15 cellular contexts compared by ENCODE assay signal in the genomic region with DNA sequence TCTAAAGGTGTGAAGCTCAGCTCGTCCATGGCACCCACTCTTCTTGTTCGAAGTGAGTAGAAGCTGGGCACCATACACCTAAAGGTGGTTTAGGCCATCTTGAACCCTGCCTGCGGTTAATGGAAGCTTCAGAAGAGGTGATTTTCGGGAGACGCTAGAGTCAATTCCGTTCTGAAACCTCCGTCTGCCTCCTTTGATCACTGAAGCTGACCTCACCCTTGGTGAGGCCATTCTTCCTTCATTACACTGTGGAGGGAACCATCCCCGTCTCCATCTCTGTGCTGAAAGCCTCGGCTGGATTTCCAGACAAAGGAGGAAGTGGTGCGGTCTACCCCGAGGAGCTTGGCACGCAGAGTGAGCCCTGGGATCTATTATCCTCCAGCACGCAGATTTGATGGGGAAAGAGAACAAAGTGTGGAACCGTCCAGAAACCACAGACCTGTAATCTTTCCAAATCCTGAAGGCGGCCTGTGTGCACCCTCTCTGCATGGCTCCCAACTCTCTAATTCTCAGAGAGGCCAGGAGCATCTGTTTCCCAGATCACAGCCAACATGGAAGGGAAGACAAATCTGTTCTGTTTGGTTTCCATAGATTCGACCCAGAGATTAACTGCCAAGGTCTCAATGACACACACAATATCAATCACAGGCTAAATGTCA. TPM values are rescaled to one million over a fixed set of nuclear protein-coding genes. Genes with fewer than 3 reads are reported as not detected.
DNase-seq lines count a peak whose midpoint lies in the region; ATAC-seq and TF ChIP-seq lines count a peak whose summit lies in the region.
"Had no signal": no experiment of that assay in that cellular context is flagged by ENCODE, and none has a peak within 500 bp of the region (broad histone marks: within the 10 kb centered on the region; RNA-seq: fewer than 3 reads in every experiment).

No MANE protein-coding gene starts in this region.

- peaks cover under 1% of the 10 kb centered on the region for H3K27me3 Mint-ChIP-seq in glutamatergic neuron (ENCODE audit: unreplicated experiment)

- no peak for ATAC-seq in GM19455 (IDR thresholded peaks at IDR 0.05; ENCODE audit: unreplicated experiment)
- ATAC-seq: foreskin keratinocyte had no signal

- no peak overlapping the region for H3K9ac ChIP-seq in neuronal stem cell (ENCODE audit: low read depth, low read length, poor library complexity)

- H3K23ac ChIP-seq in neuronal stem cell (ENCODE audit: low read depth, low read length, poor library complexity), result no peak overlapping the region

- no peak overlapping the region for H3K27ac Mint-ChIP-seq in glutamatergic neuron (ENCODE audit: unreplicated experiment)

- H2AK5ac ChIP-seq in neuronal stem cell (ENCODE audit: low read depth, low read length), result no peak overlapping the region

- H2BK15ac ChIP-seq in neuronal stem cell (ENCODE audit: low read length), result no peak overlapping the region

- DNase-seq in Daoy (ENCODE audit: low read depth) (peak; percentile 26), NCI-H446 treated with DMSO at 0.1 percent for 48 hours (lab: John Stamatoyannopoulos, UW) (peak; percentile 85), cerebellar cortex (ENCODE audit: low spot score) (peak; percentile 73), neuronal stem cell (ENCODE audit: low spot score) (no peak), glutamatergic neuron (no peak), ascending aorta (ENCODE audit: low spot score in 2 of 2) (no peak), H4 (ENCODE audit: low spot score) (no peak)
- DNase-seq: brain microvascular endothelial cell, DMS53, foreskin keratinocyte, KG1, NCI-H526, small intestine had no signal

- no peak overlapping the region for H4K91ac ChIP-seq in neuronal stem cell (ENCODE audit: low read depth, low read length, poor library complexity)

- H3K27ac ChIP-seq in neuronal stem cell (replicated peaks; ENCODE audit: low read length) (no peak overlapping the region), ascending aorta (no peak overlapping the region)
- H3K27ac ChIP-seq: brain microvascular endothelial cell, foreskin keratinocyte had no signal

- peaks cover 3% of the 10 kb centered on the region for H3K9me3 Mint-ChIP-seq in glutamatergic neuron (ENCODE audit: unreplicated experiment)
- H3K9me3 Mint-ChIP-seq: T-helper 1 cell treated with Interleukin-12 subunit alpha and Interleukin-12 subunit beta and Interleukin-4 antibody, amounts not matched to agents 30 μg/mL and 1 μg/mL, for 36 hours had no signal

- no peak overlapping the region for H2BK12ac ChIP-seq in neuronal stem cell (ENCODE audit: low read length)

- H3K4ac ChIP-seq in neuronal stem cell (ENCODE audit: low read length), result no peak overlapping the region

- H3K27me3 ChIP-seq in neuronal stem cell (ENCODE audit: control insufficient read depth in 3 of 3, insufficient read depth in 3 of 3, low read depth in 1 of 3, low read length in 3 of 3) (no peaks in the 10 kb centered on the region), ascending aorta (no peaks in the 10 kb centered on the region)
- H3K27me3 ChIP-seq: brain microvascular endothelial cell, foreskin keratinocyte had no signal

- H3K36me3 ChIP-seq in neuronal stem cell (replicated peaks in 1 of 2; ENCODE audit: control insufficient read depth in 2 of 2, insufficient read depth in 2 of 2, low read length in 2 of 2) (no peaks in the 10 kb centered on the region), ascending aorta (no peaks in the 10 kb centered on the region)
- H3K36me3 ChIP-seq: brain microvascular endothelial cell had no signal

- WGBS in neuronal stem cell (ENCODE audit: extremely low coverage in 2 of 2, insufficient read length in 2 of 2, insufficient replicate concordance in 1 of 2), 2 donors, result no CpG with 5 or more reads among the region's 16 CpGs

- no peak overlapping the region for H3K4me2 ChIP-seq in neuronal stem cell (ENCODE audit: insufficient read depth, low read length, poor library complexity, severe bottlenecking)

- H3K4me1 ChIP-seq in neuronal stem cell (ENCODE audit: control insufficient read depth in 2 of 2, insufficient read depth in 1 of 2, low read depth in 1 of 2, low read length in 2 of 2) (peaks cover 0 to 5% of the 10 kb centered on the region in 2 donors), ascending aorta (no peaks in the 10 kb centered on the region)

- no peak overlapping the region for H2BK5ac ChIP-seq in neuronal stem cell (ENCODE audit: low read length)

- no peak overlapping the region for H3K4me3 ChIP-seq in neuronal stem cell (ENCODE audit: low read length in 2 of 2)
- H3K4me3 ChIP-seq in ascending aorta, result no peak overlapping the region

- H3K4me3 Mint-ChIP-seq in glutamatergic neuron (ENCODE audit: unreplicated experiment), result no peak overlapping the region
- H3K4me3 Mint-ChIP-seq: T-helper 1 cell treated with Interleukin-12 subunit alpha and Interleukin-12 subunit beta and Interleukin-4 antibody, amounts not matched to agents 30 μg/mL and 1 μg/mL, for 36 hours had no signal

- intact Hi-C loops in ascending aorta (cut with DNase I), result no loop called here

- H3K14ac ChIP-seq in neuronal stem cell (ENCODE audit: low read length), result no peak overlapping the region

- peaks cover 2% of the 10 kb centered on the region for H3K4me1 Mint-ChIP-seq in glutamatergic neuron (ENCODE audit: low read depth, unreplicated experiment)

- H3K79me1 ChIP-seq in neuronal stem cell (ENCODE audit: low read depth, low read length), result no peaks in the 10 kb centered on the region

- H3K18ac ChIP-seq in neuronal stem cell (ENCODE audit: low read length), result no peak overlapping the region

- H4K8ac ChIP-seq in neuronal stem cell (ENCODE audit: low read depth, low read length), result no peak overlapping the region

- H3K9me3 ChIP-seq in neuronal stem cell (replicated peaks in 1 of 2; ENCODE audit: control insufficient read depth in 2 of 2, insufficient read depth in 1 of 2, low read depth in 1 of 2, low read length in 2 of 2), result no peaks in the 10 kb centered on the region
- no peaks in the 10 kb centered on the region for H3K9me3 ChIP-seq in ascending aorta

- no peaks in the 10 kb centered on the region for H3K36me3 Mint-ChIP-seq in glutamatergic neuron (ENCODE audit: unreplicated experiment)

- TF ChIP-seq CTCF in glutamatergic neuron (IDR thresholded peaks at IDR 0.05; ENCODE audit: partially characterized antibody, unreplicated experiment) (no peak), ascending aorta (IDR thresholded peaks at IDR 0.05) (no peak)

- H2BK120ac ChIP-seq in neuronal stem cell (ENCODE audit: low read depth, low read length), result no peak overlapping the region

- peak overlapping the region; percentile 40 for H2AFZ ChIP-seq in neuronal stem cell (ENCODE audit: low read length)

RNA-seq across cellular contexts. Expression of gene SAMD8, which starts 49.1 kb away (rescaled TPM):
- total RNA-seq in Daoy (2014; rRNA removed; shearing (Covaris generic)), result 6.7 and 8.7 TPM in 2 replicates
- 11.4 TPM for polyA plus RNA-seq in neuronal stem cell (2013, experiment 1 of 2)
- 12.2 TPM for polyA plus RNA-seq in neuronal stem cell (2013, experiment 2 of 2)
- 32.8 TPM for total RNA-seq in glutamatergic neuron (ENCODE audit: unreplicated experiment)
- total RNA-seq in ascending aorta, result 16.5 TPM
- total RNA-seq in H4 (2014; rRNA removed; shearing (Covaris generic)), result 10.9 and 11.2 TPM in 2 replicates

Comparison
In these comparisons a context has a peak if more than half of its experiments do, and no peak if none do; other contexts are left out.
1. DNase-seq: peak in Daoy (single experiment), NCI-H446 treated with DMSO at 0.1 percent for 48 hours (single experiment) and cerebellar cortex (single experiment); none in neuronal stem cell (single experiment), glutamatergic neuron (single experiment), ascending aorta (0 of 2) and H4 (single experiment).